9 cellular contexts compared by ENCODE assay signal in the genomic region with DNA sequence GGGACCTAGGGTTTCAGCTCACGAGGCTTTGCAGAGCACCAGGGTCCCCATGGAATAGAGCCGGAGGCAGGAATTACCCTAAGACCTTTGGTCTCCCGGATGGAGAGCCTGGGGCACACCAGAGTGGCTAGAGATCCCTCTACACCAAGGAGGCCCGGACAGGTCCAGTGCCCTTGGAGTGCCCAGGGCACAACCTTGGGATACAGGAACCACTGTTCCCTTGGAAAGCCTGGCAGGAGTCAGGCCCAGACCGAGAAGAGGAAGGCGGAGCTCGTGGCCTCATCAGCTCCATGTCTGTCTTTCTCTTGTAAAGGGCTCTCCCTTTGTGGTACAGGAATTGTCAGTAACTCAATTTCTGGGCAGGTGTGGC. TPM values are rescaled to one million over a fixed set of nuclear protein-coding genes. Genes with fewer than 3 reads are reported as not detected.
DNase-seq lines count a peak whose midpoint lies in the region; ATAC-seq and TF ChIP-seq lines count a peak whose summit lies in the region.
"Had no signal": no experiment of that assay in that cellular context is flagged by ENCODE, and none has a peak within 500 bp of the region (broad histone marks: within the 10 kb centered on the region; RNA-seq: fewer than 3 reads in every experiment).

No MANE protein-coding gene starts in this region.

- H2AFZ ChIP-seq in hepatocyte: no peak overlapping the region

- H3K27ac ChIP-seq in HEK293 (ENCODE audit: extremely low read depth, low read depth, low read length) (peak overlapping the region; percentile 69; the same call in 1 of the 2 replicates), hepatocyte (peak overlapping the region; percentile 60)
- H3K27ac ChIP-seq: cardiac muscle cell had no signal

- CTCF ChIA-PET in HEK293 (lab: Yijun Ruan, JAX): no interaction called here

- no peaks in the 10 kb centered on the region for H3K9me2 ChIP-seq in hepatocyte (replicated peaks; ENCODE audit: insufficient read depth)

- peak overlapping the region; percentile 66 for H3K4me3 ChIP-seq in HEK293 (ENCODE audit: low read depth, low read length)
- no peak overlapping the region for H3K4me3 ChIP-seq in hepatocyte
- H3K4me3 ChIP-seq: cardiac muscle cell had no signal

- H3K4me1 ChIP-seq in HEK293 (ENCODE audit: control insufficient read depth, insufficient read depth, low read length) (peaks cover 20% of the 10 kb centered on the region), hepatocyte (ENCODE audit: insufficient read depth) (peaks cover 9% of the 10 kb centered on the region)

- peak overlapping the region; percentile 74 for H3K4me3 Mint-ChIP-seq in activated T-helper 2 cell treated with anti-CD3 and anti-CD28 coated beads, Interferon-gamma antibody, Interleukin-2, Interleukin-4, amounts not matched to agents 10 μg/mL and 5 μg/mL and 100 μg/mL, durations not matched to agents 14 hours and 24 hours and 36 hours (ENCODE audit: low read depth)
- H3K4me3 Mint-ChIP-seq in stimulated activated effector memory CD8-positive, alpha-beta T cell treated with anti-CD3 and anti-CD28 coated beads, Interleukin-12 subunit alpha, Interleukin-12 subunit beta, amount 100 ng/mL, for 72 hours: peak overlapping the region; percentile 66

- H3K9me3 Mint-ChIP-seq in activated T-helper 2 cell treated with anti-CD3 and anti-CD28 coated beads, Interferon-gamma antibody, Interleukin-2, Interleukin-4, amounts not matched to agents 10 μg/mL and 5 μg/mL and 100 μg/mL, durations not matched to agents 14 hours and 24 hours and 36 hours: peaks cover 5% of the 10 kb centered on the region
- no peaks in the 10 kb centered on the region for H3K9me3 Mint-ChIP-seq in stimulated activated effector memory CD8-positive, alpha-beta T cell treated with anti-CD3 and anti-CD28 coated beads, Interleukin-12 subunit alpha, Interleukin-12 subunit beta, amount 100 ng/mL, for 72 hours

- intact Hi-C loops in activated T-helper 2 cell treated with anti-CD3 and anti-CD28 coated beads, Interferon-gamma antibody, Interleukin-2, Interleukin-4, amounts not matched to agents 10 μg/mL and 5 μg/mL and 100 μg/mL, durations not matched to agents 14 hours and 24 hours and 36 hours (cut with micrococcal nuclease): no loop called here

- H3K9me3 ChIP-seq in HEK293 (ENCODE audit: control insufficient read depth, insufficient read depth, low read depth, low read length): no peaks in the 10 kb centered on the region
- H3K9me3 ChIP-seq in hepatocyte (ENCODE audit: low read depth): no peaks in the 10 kb centered on the region

- POLR2A ChIA-PET in HEK293 (lab: Yijun Ruan, JAX): interaction anchor here (1.0 to 1.4 kb wide), 5 partner anchors 12 to 210 kb away, joined by 3 to 6 read pairs (median 3); no protein-coding TSS in a partner anchor

- H3K4me1 Mint-ChIP-seq in activated T-helper 2 cell treated with anti-CD3 and anti-CD28 coated beads, Interferon-gamma antibody, Interleukin-2, Interleukin-4, amounts not matched to agents 10 μg/mL and 5 μg/mL and 100 μg/mL, durations not matched to agents 14 hours and 24 hours and 36 hours (ENCODE audit: low read depth): peaks cover 12% of the 10 kb centered on the region
- H3K4me1 Mint-ChIP-seq in stimulated activated effector memory CD8-positive, alpha-beta T cell treated with anti-CD3 and anti-CD28 coated beads, Interleukin-12 subunit alpha, Interleukin-12 subunit beta, amount 100 ng/mL, for 72 hours: peaks cover 30% of the 10 kb centered on the region

- peaks cover 2% of the 10 kb centered on the region for H3K79me2 ChIP-seq in hepatocyte

- DNase-seq in activated T-helper 2 cell treated with anti-CD3 and anti-CD28 coated beads, Interferon-gamma antibody, Interleukin-2, Interleukin-4, amounts not matched to agents 10 μg/mL and 5 μg/mL and 100 μg/mL, durations not matched to agents 14 hours and 24 hours and 36 hours (ENCODE audit: low spot score): no peak
- no peak for DNase-seq in hepatocyte (ENCODE audit: low spot score)
- no peak for DNase-seq in stimulated activated effector memory CD8-positive, alpha-beta T cell treated with anti-CD3 and anti-CD28 coated beads, Interleukin-12 subunit alpha, Interleukin-12 subunit beta, amount 100 ng/mL, for 72 hours (ENCODE audit: low spot score in 2 of 2)
- DNase-seq in iPS-NIHi11 (ENCODE audit: low spot score): no peak
- no peak for DNase-seq in SIG-M5 (lab: John Stamatoyannopoulos, UW)
- DNase-seq in HK-2 (ENCODE audit: unreplicated experiment): no peak
- no peak for DNase-seq in NCI-H82 (lab: John Stamatoyannopoulos, UW)

- H3K36me3 Mint-ChIP-seq in activated T-helper 2 cell treated with anti-CD3 and anti-CD28 coated beads, Interferon-gamma antibody, Interleukin-2, Interleukin-4, amounts not matched to agents 10 μg/mL and 5 μg/mL and 100 μg/mL, durations not matched to agents 14 hours and 24 hours and 36 hours (ENCODE audit: low read depth): peaks cover 4% of the 10 kb centered on the region
- H3K36me3 Mint-ChIP-seq in stimulated activated effector memory CD8-positive, alpha-beta T cell treated with anti-CD3 and anti-CD28 coated beads, Interleukin-12 subunit alpha, Interleukin-12 subunit beta, amount 100 ng/mL, for 72 hours: no peaks in the 10 kb centered on the region

- H4K20me1 ChIP-seq in hepatocyte (ENCODE audit: insufficient read depth, poor library complexity, severe bottlenecking): no peaks in the 10 kb centered on the region

- no peaks in the 10 kb centered on the region for H3K27me3 ChIP-seq in hepatocyte

- H3K27ac Mint-ChIP-seq in activated T-helper 2 cell treated with anti-CD3 and anti-CD28 coated beads, Interferon-gamma antibody, Interleukin-2, Interleukin-4, amounts not matched to agents 10 μg/mL and 5 μg/mL and 100 μg/mL, durations not matched to agents 14 hours and 24 hours and 36 hours: no peak overlapping the region
- H3K27ac Mint-ChIP-seq in stimulated activated effector memory CD8-positive, alpha-beta T cell treated with anti-CD3 and anti-CD28 coated beads, Interleukin-12 subunit alpha, Interleukin-12 subunit beta, amount 100 ng/mL, for 72 hours: peak overlapping the region; percentile 60

- H3K36me3 ChIP-seq in HEK293 (ENCODE audit: control insufficient read depth in 2 of 2, insufficient read depth in 1 of 2, low read length in 2 of 2): peaks cover 0 to 6% of the 10 kb centered on the region in 2 experiments; a peak in 2 of 3 replicates
- no peaks in the 10 kb centered on the region for H3K36me3 ChIP-seq in hepatocyte (replicated peaks; ENCODE audit: insufficient read depth, low read depth)
- H3K36me3 ChIP-seq: cardiac muscle cell had no signal

- peaks cover 18% of the 10 kb centered on the region for H3K27me3 Mint-ChIP-seq in activated T-helper 2 cell treated with anti-CD3 and anti-CD28 coated beads, Interferon-gamma antibody, Interleukin-2, Interleukin-4, amounts not matched to agents 10 μg/mL and 5 μg/mL and 100 μg/mL, durations not matched to agents 14 hours and 24 hours and 36 hours (ENCODE audit: low read depth)

- no peak for ATAC-seq in stimulated activated effector memory CD8-positive, alpha-beta T cell treated with anti-CD3 and anti-CD28 coated beads, Interleukin-12 subunit alpha, Interleukin-12 subunit beta, amount 100 ng/mL, for 72 hours

- TF ChIP-seq CTCF in HEK293 (tag by site-specific recombination; IDR thresholded peaks at IDR 0.05) (no peak), hepatocyte (IDR thresholded peaks at IDR 0.05; ENCODE audit: poor library complexity) (no peak)

- H3K4me2 ChIP-seq in hepatocyte: peak overlapping the region; percentile 72

- 83% methylated on average over 7 of the region's 7 CpGs for WGBS in hepatocyte (ENCODE audit: low lambda C conversion rate, missing lambda C conversion rate)

TF ChIP-seq in HEK293, 187 proteins besides CTCF, POLR2A, EP300 and RAD21:
- no peak for TF ChIP-seq RBAK (tag by site-specific recombination; IDR thresholded peaks at IDR 0.05)
- TF ChIP-seq, protein P1, sequence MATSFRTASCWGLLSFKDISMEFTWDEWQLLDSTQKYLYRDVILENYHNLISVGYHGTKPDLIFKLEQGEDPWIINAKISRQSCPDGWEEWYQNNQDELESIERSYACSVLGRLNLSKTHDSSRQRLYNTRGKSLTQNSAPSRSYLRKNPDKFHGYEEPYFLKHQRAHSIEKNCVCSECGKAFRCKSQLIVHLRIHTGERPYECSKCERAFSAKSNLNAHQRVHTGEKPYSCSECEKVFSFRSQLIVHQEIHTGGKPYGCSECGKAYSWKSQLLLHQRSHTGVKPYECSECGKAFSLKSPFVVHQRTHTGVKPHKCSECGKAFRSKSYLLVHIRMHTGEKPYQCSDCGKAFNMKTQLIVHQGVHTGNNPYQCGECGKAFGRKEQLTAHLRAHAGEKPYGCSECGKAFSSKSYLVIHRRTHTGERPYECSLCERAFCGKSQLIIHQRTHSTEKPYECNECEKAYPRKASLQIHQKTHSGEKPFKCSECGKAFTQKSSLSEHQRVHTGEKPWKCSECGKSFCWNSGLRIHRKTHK (tag by site-specific recombination; IDR thresholded peaks at IDR 0.05): no peak

RNA-seq across cellular contexts. Expression of a gene that starts 3.8 kb away (rescaled TPM):
- total RNA-seq in activated T-helper 2 cell treated with anti-CD3 and anti-CD28 coated beads, Interferon-gamma antibody, Interleukin-2, Interleukin-4, amounts not matched to agents 10 μg/mL and 5 μg/mL and 100 μg/mL, durations not matched to agents 14 hours and 24 hours and 36 hours: 0.43 and 0.69 TPM in 2 replicates
- 5.5 and 8.5 TPM in 2 replicates for total RNA-seq in hepatocyte
- polyA plus RNA-seq in hepatocyte: 18.2 and 21.0 TPM in 2 replicates

RNA-seq across cellular contexts. Expression of a gene that starts 54.1 kb away (rescaled TPM):
- not detected in 2 replicates for total RNA-seq in activated T-helper 2 cell treated with anti-CD3 and anti-CD28 coated beads, Interferon-gamma antibody, Interleukin-2, Interleukin-4, amounts not matched to agents 10 μg/mL and 5 μg/mL and 100 μg/mL, durations not matched to agents 14 hours and 24 hours and 36 hours
- not detected in 2 replicates for total RNA-seq in hepatocyte
- polyA plus RNA-seq in hepatocyte: not detected in 2 replicates
- total RNA-seq: cardiac muscle cell had no signal
- polyA plus RNA-seq: cardiac muscle cell had no signal
